Comparison of ENCODE assay signal across 28 cellular contexts in genomic region chrX:107355533-107355932, GRCh38.
A peak's percentile ranks its signal among the peaks of the same experiment; 100 is the strongest.
DNase-seq lines count a peak whose midpoint lies in the region; ATAC-seq, FAIRE-seq and TF ChIP-seq lines count a peak whose summit lies in the region.
"Had no signal": no experiment of that assay in that cellular context is flagged by ENCODE, and none has a peak within 500 bp of the region (broad histone marks: within the 10 kb centered on the region; RNA-seq: fewer than 3 reads in every experiment).

No MANE protein-coding gene starts in this region.

- no peaks in the 10 kb centered on the region for H3K36me3 Mint-ChIP-seq in brain
- H3K36me3 Mint-ChIP-seq in Caco-2 (ENCODE audit: insufficient read depth, unreplicated experiment): no peaks in the 10 kb centered on the region
- H3K36me3 Mint-ChIP-seq: activated naive CD4-positive, alpha-beta T cell treated with anti-CD3 and anti-CD28 coated beads, Interleukin-2, amount 50 U/mL, for 24 hours; CD4-positive, alpha-beta memory T cell; type B pancreatic cell had no signal

- H3K27me3 ChIP-seq in Caco-2 (replicated peaks; ENCODE audit: control insufficient read depth, insufficient read depth, low read length) (no peaks in the 10 kb centered on the region), PC-3 (ENCODE audit: low read length) (peaks cover 23% of the 10 kb centered on the region), pancreas (no peaks in the 10 kb centered on the region)
- H3K27me3 ChIP-seq: esophagus squamous epithelium, neutrophil had no signal

- H3K27ac ChIP-seq in PC-3 (ENCODE audit: low read length) (no peak overlapping the region), pancreas (no peak overlapping the region)
- H3K27ac ChIP-seq: cardiac muscle cell, coronary artery, esophagus squamous epithelium, hepatocyte, neutrophil, skin epidermis had no signal

- WGBS in pancreas, 2 donors: 32 to 57% methylated on average over 1 of the region's 1 CpG

- POLR2A ChIA-PET in Caco-2 (lab: Charles Lee): no interaction called here
- POLR2A ChIA-PET in PC-3 (lab: Charles Lee; ENCODE audit: unreplicated experiment): no interaction called here

- DNase-seq in NCI-H2081 (lab: John Stamatoyannopoulos, UW) (peak; percentile 59 to 62), iPS-NIHi11 (ENCODE audit: low spot score) (peak; percentile 37), Caco-2 (no peak), PC-3 (no peak), pancreas (no peak), NCI-H526 treated with DMSO at 0.1 percent for 48 hours (lab: John Stamatoyannopoulos, UW) (no peak)
- DNase-seq: CD4-positive, alpha-beta memory T cell; DMS153; esophagus squamous epithelium; IMR-90; NCI-H1092 treated with DMSO at 0.1 percent for 48 hours; NCI-H2171; NCI-H774; OCI-M1; T1000 had no signal

- no peak overlapping the region for H2AFZ ChIP-seq in PC-3 (ENCODE audit: low read length)
- H2AFZ ChIP-seq: hepatocyte had no signal

- H3K4me1 ChIP-seq in Caco-2 (no peaks in the 10 kb centered on the region), PC-3 (ENCODE audit: insufficient read depth, low read length) (no peaks in the 10 kb centered on the region), pancreas (no peaks in the 10 kb centered on the region)
- H3K4me1 ChIP-seq: esophagus squamous epithelium had no signal

- FAIRE-seq in pancreas (lab: Jason Lieb, UNC): no peak
- FAIRE-seq: frontal cortex, G401.6, H54 had no signal

- H3K4me2 ChIP-seq in PC-3 (ENCODE audit: low read length): no peak overlapping the region
- H3K4me2 ChIP-seq: hepatocyte had no signal

- H3K9me3 ChIP-seq in Caco-2: no peaks in the 10 kb centered on the region
- no peaks in the 10 kb centered on the region for H3K9me3 ChIP-seq in PC-3 (ENCODE audit: low read length)
- no peaks in the 10 kb centered on the region for H3K9me3 ChIP-seq in pancreas
- H3K9me3 ChIP-seq: esophagus squamous epithelium, neutrophil had no signal

- BruUV-seq in Caco-2 (replicated peaks; lab: Mats Ljungman, UMichigan) (no TSS peak), PC-3 (replicated peaks; lab: Mats Ljungman, UMichigan) (no TSS peak)

- no peaks in the 10 kb centered on the region for H3K79me2 ChIP-seq in PC-3 (ENCODE audit: low read length)
- H3K79me2 ChIP-seq: hepatocyte had no signal

- H3K27ac Mint-ChIP-seq in brain (peak overlapping the region in 3 of 5 experiments; percentile 19 to 52 (median 28)), Caco-2 (ENCODE audit: unreplicated experiment) (no peak overlapping the region)
- H3K27ac Mint-ChIP-seq: activated naive CD4-positive, alpha-beta T cell treated with anti-CD3 and anti-CD28 coated beads, Interleukin-2, amount 50 U/mL, for 24 hours; CD4-positive, alpha-beta memory T cell; type B pancreatic cell had no signal

- TF ChIP-seq CTCF in brain (conservative IDR thresholded peaks at IDR 0.05) (no peak), Caco-2 (IDR thresholded peaks at IDR 0.05; ENCODE audit: insufficient read depth in 1 of 2, low read depth in 1 of 2, low read length in 1 of 2, severe bottlenecking in 1 of 2, unreplicated experiment in 1 of 2) (no peak), PC-3 (conservative IDR thresholded peaks at IDR 0.05; ENCODE audit: low read depth, low read length) (no peak), pancreas (IDR thresholded peaks at IDR 0.05) (no peak)

- no peak overlapping the region for H3K9ac ChIP-seq in PC-3 (ENCODE audit: low read length)

- H3K9me2 ChIP-seq in PC-3 (replicated peaks; ENCODE audit: low read length): no peaks in the 10 kb centered on the region

- no peaks in the 10 kb centered on the region for H3F3A ChIP-seq in PC-3 (ENCODE audit: low read length, unreplicated experiment)

- H3K27me3 Mint-ChIP-seq in brain (peaks cover 11% of the 10 kb centered on the region), Caco-2 (ENCODE audit: insufficient read depth, unreplicated experiment) (peaks cover 21% of the 10 kb centered on the region)

- ATAC-seq in GM19351 (IDR thresholded peaks at IDR 0.05; ENCODE audit: unreplicated experiment) (peak; percentile 50), PC-3 (no peak), pancreas (no peak)
- ATAC-seq: Right ventricle myocardium inferior had no signal

- H3K4me1 Mint-ChIP-seq in brain (peaks cover 8% of the 10 kb centered on the region), Caco-2 (ENCODE audit: low read depth, unreplicated experiment) (peaks cover under 1% of the 10 kb centered on the region)
- H3K4me1 Mint-ChIP-seq: activated naive CD4-positive, alpha-beta T cell treated with anti-CD3 and anti-CD28 coated beads, Interleukin-2, amount 50 U/mL, for 24 hours; CD4-positive, alpha-beta memory T cell had no signal

- H3K4me3 Mint-ChIP-seq in brain: no peak overlapping the region
- H3K4me3 Mint-ChIP-seq in Caco-2 (ENCODE audit: unreplicated experiment): no peak overlapping the region
- H3K4me3 Mint-ChIP-seq: activated naive CD4-positive, alpha-beta T cell treated with anti-CD3 and anti-CD28 coated beads, Interleukin-2, amount 50 U/mL, for 24 hours; type B pancreatic cell had no signal

- H3K36me3 ChIP-seq in Caco-2 (ENCODE audit: control insufficient read depth, insufficient read depth, low read length) (no peaks in the 10 kb centered on the region), PC-3 (ENCODE audit: low read depth, low read length) (no peaks in the 10 kb centered on the region), pancreas (no peaks in the 10 kb centered on the region)
- H3K36me3 ChIP-seq: cardiac muscle cell, esophagus squamous epithelium, neutrophil had no signal

- no peaks in the 10 kb centered on the region for H3K9me3 Mint-ChIP-seq in brain
- no peaks in the 10 kb centered on the region for H3K9me3 Mint-ChIP-seq in Caco-2 (ENCODE audit: unreplicated experiment)
- H3K9me3 Mint-ChIP-seq: activated naive CD4-positive, alpha-beta T cell treated with anti-CD3 and anti-CD28 coated beads, Interleukin-2, amount 50 U/mL, for 24 hours; type B pancreatic cell had no signal

- no peaks in the 10 kb centered on the region for H4K20me1 ChIP-seq in PC-3 (ENCODE audit: low read length)

- intact Hi-C loops in Caco-2 (cut with micrococcal nuclease; ENCODE audit: unreplicated experiment) (no loop called here), PC-3 (cut with micrococcal nuclease) (no loop called here), pancreas (cut with DNase I) (no loop called here)

- CTCF ChIA-PET in Caco-2 (lab: Charles Lee): no interaction called here
- CTCF ChIA-PET in PC-3 (lab: Charles Lee): no interaction called here

- H3K4me3 ChIP-seq in Caco-2 (ENCODE audit: low read depth, low read length): no peak overlapping the region
- H3K4me3 ChIP-seq in PC-3 (ENCODE audit: low read length): no peak overlapping the region
- H3K4me3 ChIP-seq in pancreas: no peak overlapping the region
- H3K4me3 ChIP-seq: cardiac muscle cell, coronary artery, esophagus squamous epithelium, hepatocyte, skin epidermis had no signal

Comparison
In these comparisons a context has a peak if more than half of its experiments do, and no peak if none do; other contexts are left out.
1. DNase-seq: peak in NCI-H2081 (2 of 2) and iPS-NIHi11 (single experiment); none in Caco-2 (0 of 2), PC-3 (single experiment), pancreas (0 of 6) and NCI-H526 treated with DMSO at 0.1 percent for 48 hours (single experiment).